In the genomic region with DNA sequence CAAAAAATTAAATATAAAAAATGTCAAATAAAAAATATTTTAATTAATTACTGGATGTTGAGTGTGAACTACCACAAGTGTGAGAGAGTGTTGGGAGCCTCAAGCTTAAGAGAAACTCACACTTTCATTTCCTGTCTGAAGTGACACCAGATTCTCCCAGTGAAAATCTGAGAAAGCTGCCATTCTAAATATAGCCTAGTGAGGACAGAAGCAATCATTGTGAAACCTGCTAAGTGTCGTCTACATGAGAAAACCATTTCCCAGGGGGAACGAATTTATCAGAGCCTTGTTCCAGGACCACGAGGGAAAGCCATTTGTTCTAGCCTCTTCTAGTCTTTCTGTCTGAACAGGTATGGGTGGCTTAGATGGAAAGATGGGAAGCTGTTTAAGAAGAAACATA, we compare ENCODE assay signal across 13 cellular contexts.
DNase-seq lines count a peak whose midpoint lies in the region; ATAC-seq and TF ChIP-seq lines count a peak whose summit lies in the region.
"Had no signal": no experiment of that assay in that cellular context is flagged by ENCODE, and none has a peak within 500 bp of the region (broad histone marks: within the 10 kb centered on the region; RNA-seq: fewer than 3 reads in every experiment).

No MANE protein-coding gene starts in this region.

- ATAC-seq in GM18873 (IDR thresholded peaks at IDR 0.05; ENCODE audit: low FRiP score, unreplicated experiment) (peak; percentile 82), GM21737 (IDR thresholded peaks at IDR 0.05; ENCODE audit: unreplicated experiment) (peak; percentile 89), HG03354 (IDR thresholded peaks at IDR 0.05; ENCODE audit: poor library complexity, severe bottlenecking, unreplicated experiment) (peak; percentile 80)

- intact Hi-C loops in lower leg skin (cut with DNase I; ENCODE audit: low total_unique reads) = no loop called here

- TF ChIP-seq CTCF in glutamatergic neuron (IDR thresholded peaks at IDR 0.05; ENCODE audit: partially characterized antibody, unreplicated experiment) (no peak), lower leg skin (IDR thresholded peaks at IDR 0.05) (no peak)

- H3K27me3 Mint-ChIP-seq in glutamatergic neuron (ENCODE audit: unreplicated experiment) = no peaks in the 10 kb centered on the region
- H3K27me3 Mint-ChIP-seq: activated naive CD4-positive, alpha-beta T cell treated with anti-CD3 and anti-CD28 coated beads, Interleukin-2, amount 10 ng/mL, durations not matched to agents 7 days and 5 days had no signal

- no peak overlapping the region for H3K4me3 ChIP-seq in lower leg skin (ENCODE audit: low read depth, poor library complexity, severe bottlenecking)

- no peak for TF ChIP-seq POLR2A in lower leg skin (IDR thresholded peaks at IDR 0.05)

- no peaks in the 10 kb centered on the region for H3K36me3 Mint-ChIP-seq in glutamatergic neuron (ENCODE audit: unreplicated experiment)
- H3K36me3 Mint-ChIP-seq: activated naive CD4-positive, alpha-beta T cell treated with anti-CD3 and anti-CD28 coated beads, Interleukin-2, amount 10 ng/mL, durations not matched to agents 7 days and 5 days had no signal

- H3K27ac Mint-ChIP-seq in glutamatergic neuron (ENCODE audit: unreplicated experiment) = peak overlapping the region; percentile 46
- H3K27ac Mint-ChIP-seq: activated naive CD4-positive, alpha-beta T cell treated with anti-CD3 and anti-CD28 coated beads, Interleukin-2, amount 10 ng/mL, durations not matched to agents 7 days and 5 days had no signal

- H3K9me3 Mint-ChIP-seq in glutamatergic neuron (ENCODE audit: unreplicated experiment) = peaks cover 1% of the 10 kb centered on the region

- H3K4me3 Mint-ChIP-seq in glutamatergic neuron (ENCODE audit: unreplicated experiment) = no peak overlapping the region
- H3K4me3 Mint-ChIP-seq: activated naive CD4-positive, alpha-beta T cell treated with anti-CD3 and anti-CD28 coated beads, Interleukin-2, amount 10 ng/mL, durations not matched to agents 7 days and 5 days had no signal

- peaks cover 16% of the 10 kb centered on the region for H3K4me1 Mint-ChIP-seq in glutamatergic neuron (ENCODE audit: low read depth, unreplicated experiment)
- H3K4me1 Mint-ChIP-seq: activated naive CD4-positive, alpha-beta T cell treated with anti-CD3 and anti-CD28 coated beads, Interleukin-2, amount 10 ng/mL, durations not matched to agents 7 days and 5 days had no signal

- WGBS in lower leg skin, 2 donors = 21 to 35% methylated on average over 3 of the region's 3 CpGs

- no peak for DNase-seq in glutamatergic neuron
- DNase-seq in NCI-H82 treated with DMSO at 0.1 percent for 48 hours (lab: John Stamatoyannopoulos, UW; ENCODE audit: unreplicated experiment) = no peak
- DNase-seq in OCI-M1 (lab: John Stamatoyannopoulos, UW) = no peak
- no peak for DNase-seq in cerebellum (ENCODE audit: low spot score)
- DNase-seq in lower leg skin (ENCODE audit: low spot score in 2 of 2) = no peak
- DNase-seq: activated CD4-positive, alpha-beta T cell treated with anti-CD3 and anti-CD28 coated beads for 4 hours; activated naive CD4-positive, alpha-beta T cell treated with anti-CD3 and anti-CD28 coated beads, Interleukin-2, amount 10 ng/mL, durations not matched to agents 7 days and 5 days; foreskin fibroblast; nucleus accumbens; stimulated activated CD4-positive, alpha-beta T cell treated with anti-CD3 and anti-CD28 coated beads, Interleukin-2, amount 100 ng/mL, for 48 hours had no signal
